In genomic region chr11:105611837-105612480, GRCh38 we compare ENCODE assay signal across 1 cellular context.
TF ChIP-seq lines count a peak whose summit lies in the region.

No MANE protein-coding gene starts in this region.

TF ChIP-seq in HepG2, 621 proteins besides CTCF, POLR2A, EP300 and RAD21 (continued from another document):
- TF ChIP-seq BCL3 (CRISPR knock-in tag; IDR thresholded peaks at IDR 0.05): no peak
- no peak for TF ChIP-seq ETV6 (CRISPR knock-in tag; conservative IDR thresholded peaks at IDR 0.05)
- no peak for TF ChIP-seq ATF4 (CRISPR knock-in tag; IDR thresholded peaks at IDR 0.05)
- TF ChIP-seq ZBTB40 (IDR thresholded peaks at IDR 0.05): no peak
- TF ChIP-seq ZBTB40 (CRISPR knock-in tag; IDR thresholded peaks at IDR 0.05): no peak
- TF ChIP-seq SP2 (CRISPR knock-in tag; IDR thresholded peaks at IDR 0.05): no peak
